ENCODE assay signal across 1 cellular context in genomic region chr3:150069158-150069536, GRCh38.
TF ChIP-seq lines count a peak whose summit lies in the region.

No MANE protein-coding gene starts in this region.

TF ChIP-seq in GM23338, 12 proteins besides CTCF, POLR2A, EP300 and RAD21:
- TF ChIP-seq EZH2phosphoT487 (IDR thresholded peaks at IDR 0.05; ENCODE audit: unreplicated experiment): no peak
- TF ChIP-seq ZNF114 (CRISPR knock-in tag; IDR thresholded peaks at IDR 0.05): no peak
- TF ChIP-seq POLR2AphosphoS5 (IDR thresholded peaks at IDR 0.05; ENCODE audit: low read depth): no peak
- TF ChIP-seq JUNB (IDR thresholded peaks at IDR 0.05; ENCODE audit: unreplicated experiment): no peak
- no peak for TF ChIP-seq NANOG (IDR thresholded peaks at IDR 0.05; ENCODE audit: borderline replicate concordance)
- no peak for TF ChIP-seq REST (IDR thresholded peaks at IDR 0.05; ENCODE audit: unreplicated experiment)
TF ChIP-seq in GM23338: peak in this region for 0.
